16 cellular contexts compared by ENCODE assay signal in genomic region chr7:112118581-112119566, GRCh38.
"Had no signal": no experiment of that assay in that cellular context is flagged by ENCODE, and none has a peak within 500 bp of the region (broad histone marks: within the 10 kb centered on the region; RNA-seq: fewer than 3 reads in every experiment).

No MANE protein-coding gene starts in this region.

- H3K4me1 ChIP-seq: ascending aorta, psoas muscle, sigmoid colon, tibial artery had no signal

- ATAC-seq: activated naive CD8-positive, alpha-beta T cell treated with anti-CD3 and anti-CD28 coated beads, Interleukin-2, amount 50 U/mL, for 24 hours; left colon; psoas muscle had no signal

- H3K27ac ChIP-seq: ascending aorta, esophagus squamous epithelium, psoas muscle, sigmoid colon, spleen, tibial artery had no signal

- H3K9me3 ChIP-seq: ascending aorta, esophagus squamous epithelium, psoas muscle, sigmoid colon, spleen, tibial artery had no signal

- DNase-seq: activated CD4-positive, CD25-positive, alpha-beta regulatory T cell treated with anti-CD3 and anti-CD28 coated beads, Interleukin-2, amount 50 U/mL, for 72 hours; activated naive CD4-positive, alpha-beta T cell treated with Interleukin-2 at 50 U/mL for 16 hours; activated naive CD8-positive, alpha-beta T cell treated with anti-CD3 and anti-CD28 coated beads, Interleukin-2, amount 50 U/mL, for 24 hours; esophagus squamous epithelium; foreskin fibroblast; glutamatergic neuron; immature natural killer cell; left colon; psoas muscle; sigmoid colon; spleen; stimulated activated CD4-positive, alpha-beta T cell treated with anti-CD3 and anti-CD28 coated beads, Interleukin-1b, Interleukin-23, amount 100 ng/mL, for 48 hours; T-helper 1 cell; T1000; tibial artery had no signal

- H3K4me3 ChIP-seq: ascending aorta, esophagus squamous epithelium, psoas muscle, sigmoid colon, spleen, tibial artery had no signal

- H3K27me3 ChIP-seq: ascending aorta, esophagus squamous epithelium, sigmoid colon, spleen, tibial artery had no signal

- H3K36me3 ChIP-seq: ascending aorta, esophagus squamous epithelium, sigmoid colon, spleen, tibial artery had no signal
